8 cellular contexts compared by ENCODE assay signal in the genomic region with DNA sequence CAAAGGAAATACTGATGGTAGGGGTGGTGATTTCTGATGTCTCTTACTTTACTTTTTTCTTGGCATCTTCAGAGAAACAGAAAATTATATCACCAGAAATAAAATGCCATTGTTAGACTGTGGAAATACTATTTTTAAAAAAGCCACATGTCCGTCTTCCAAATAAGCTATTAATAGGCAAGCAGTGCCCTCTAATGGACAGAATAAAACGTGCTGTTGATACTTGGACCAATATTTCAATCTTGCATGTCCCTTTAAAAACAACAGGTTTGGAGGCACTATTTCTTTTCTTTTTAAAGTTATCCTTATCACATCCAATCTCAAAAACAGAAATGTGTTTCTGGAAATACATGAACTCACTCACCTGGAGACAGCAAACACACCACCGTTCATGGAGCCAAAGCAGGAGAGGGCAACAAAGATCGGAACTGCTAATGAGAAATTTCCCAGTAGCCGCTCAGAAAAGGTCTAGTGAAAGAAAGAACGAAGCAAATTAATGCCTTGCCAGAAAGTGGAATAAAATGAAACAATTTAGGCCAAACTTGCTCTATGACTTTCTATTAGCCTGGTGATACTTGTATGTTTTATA. TPM values are rescaled to one million over a fixed set of nuclear protein-coding genes. Genes with fewer than 3 reads are reported as not detected.
A peak's percentile ranks its signal among the peaks of the same experiment; 100 is the strongest.
DNase-seq lines count a peak whose midpoint lies in the region; ATAC-seq and TF ChIP-seq lines count a peak whose summit lies in the region.

No MANE protein-coding gene starts in this region.

- peak; percentile 67 for ATAC-seq in HG03354 (IDR thresholded peaks at IDR 0.05; ENCODE audit: poor library complexity, severe bottlenecking, unreplicated experiment)
- ATAC-seq in Panc1, result no peak

- no peaks in the 10 kb centered on the region for H3K9me3 ChIP-seq in Panc1 (ENCODE audit: control insufficient read depth, insufficient read depth, low read depth, low read length)
- H3K9me3 ChIP-seq in esophagus muscularis mucosa, result no peaks in the 10 kb centered on the region
- H3K9me3 ChIP-seq in osteoblast (ENCODE audit: low read depth, low read length), result no peaks in the 10 kb centered on the region

- POLR2A ChIA-PET in Panc1 (lab: Charles Lee), result no interaction called here

- intact Hi-C loops in Panc1 (cut with micrococcal nuclease; ENCODE audit: unreplicated experiment), result loop anchor here (5.0 to 10.0 kb wide), 3 partner anchors 146 to 692 kb away; no protein-coding TSS in a partner anchor
- intact Hi-C loops in esophagus muscularis mucosa (cut with DNase I), result loop anchor here (10.0 kb wide), 2 partner anchors 88 to 502 kb away; no protein-coding TSS in a partner anchor

- CTCF ChIA-PET in Panc1 (lab: Charles Lee), result interaction anchor here (0.6 kb wide), 1 partner anchor 19 kb away, joined by 3 read pairs; no protein-coding TSS in a partner anchor

- in situ Hi-C loops in Panc1 (cut with HindIII; ENCODE audit: low pct_unique_long_range_greater_than_20kb, low sequenced_read_pairs), result no loop called here

- DNase-seq in Panc1 (ENCODE audit: low read depth, low spot score) (no peak), esophagus muscularis mucosa (ENCODE audit: extremely low spot score) (no peak), osteoblast (ENCODE audit: insufficient read length, low spot score, missing footprints) (no peak)
- no peak for DNase-seq in activated CD4-positive, alpha-beta T cell treated with anti-CD3 and anti-CD28 coated beads, Interleukin-2, amount 50 U/mL, for 48 hours
- no peak for DNase-seq in stimulated activated CD8-positive, alpha-beta memory T cell treated with anti-CD3 and anti-CD28 coated beads, Interleukin-4, amount 100 ng/mL, for 48 hours

- BruUV-seq in Panc1 (replicated peaks; lab: Mats Ljungman, UMichigan), result no TSS peak

- H4K20me1 ChIP-seq in osteoblast (ENCODE audit: insufficient read depth, low read length), result no peaks in the 10 kb centered on the region

- peak; percentile 78 for TF ChIP-seq CTCF in 22Rv1 (IDR thresholded peaks at IDR 0.05)
- peak; percentile 34; the same call in 1 of the 2 replicates for TF ChIP-seq CTCF in GM12874 (IDR thresholded peaks at IDR 0.05; ENCODE audit: insufficient read depth, low read depth, low read length)
- TF ChIP-seq CTCF in Panc1 (IDR thresholded peaks at IDR 0.05), result peak; percentile 54
- TF ChIP-seq CTCF in esophagus muscularis mucosa (IDR thresholded peaks at IDR 0.05), result peak; percentile 60 to 68 (median 67)
- peak; percentile 75 for TF ChIP-seq CTCF in osteoblast (IDR thresholded peaks at IDR 0.05; ENCODE audit: extremely low read depth, low read depth, low read length)

- no peak for TF ChIP-seq POLR2A in esophagus muscularis mucosa (IDR thresholded peaks at IDR 0.05; ENCODE audit: low read depth)

- H3K79me2 ChIP-seq in osteoblast (ENCODE audit: insufficient read depth, low read length), result no peaks in the 10 kb centered on the region

- H3K4me1 ChIP-seq in Panc1 (ENCODE audit: control insufficient read depth, insufficient read depth, low read length) (no peaks in the 10 kb centered on the region), esophagus muscularis mucosa (peaks cover 14 to 25% (median 19%) of the 10 kb centered on the region in 4 donors), osteoblast (ENCODE audit: insufficient read depth, low read length) (peaks cover 5% of the 10 kb centered on the region)

- H3K27ac ChIP-seq in 22Rv1 (no peak overlapping the region), Panc1 (ENCODE audit: low read length) (no peak overlapping the region), esophagus muscularis mucosa (replicated peaks in 1 of 4) (no peak overlapping the region), osteoblast (ENCODE audit: low read depth, low read length) (no peak overlapping the region)

- TF ChIP-seq EP300 in esophagus muscularis mucosa (IDR thresholded peaks at IDR 0.05), result no peak

- H2AFZ ChIP-seq in osteoblast (ENCODE audit: low read length), result peak overlapping the region; percentile 16

- 51% methylated on average over 6 of the region's 6 CpGs for WGBS in esophagus muscularis mucosa

- no peak overlapping the region for H3K4me2 ChIP-seq in osteoblast (ENCODE audit: insufficient read depth, low read length)

- H3K27me3 ChIP-seq in Panc1 (ENCODE audit: control insufficient read depth, insufficient read depth, low read length), result no peaks in the 10 kb centered on the region
- no peaks in the 10 kb centered on the region for H3K27me3 ChIP-seq in esophagus muscularis mucosa
- no peaks in the 10 kb centered on the region for H3K27me3 ChIP-seq in osteoblast (ENCODE audit: insufficient read depth, low read length)

- H3K4me3 ChIP-seq in Panc1 (ENCODE audit: low read depth in 2 of 2, low read length in 2 of 2), result no peak overlapping the region
- H3K4me3 ChIP-seq in esophagus muscularis mucosa, result no peak overlapping the region
- no peak overlapping the region for H3K4me3 ChIP-seq in osteoblast (ENCODE audit: insufficient read depth, low read length)

- H3K36me3 ChIP-seq in Panc1 (ENCODE audit: control insufficient read depth, insufficient read depth, low read length) (no peaks in the 10 kb centered on the region), esophagus muscularis mucosa (no peaks in the 10 kb centered on the region), osteoblast (ENCODE audit: insufficient read depth, low read length) (no peaks in the 10 kb centered on the region)

RNA-seq across cellular contexts. Expression of a gene that starts 59.2 kb away (rescaled TPM):
- total RNA-seq in Panc1 (2021; ENCODE audit: unreplicated experiment), result 6.4 TPM
- polyA plus RNA-seq in Panc1 (2012; ENCODE audit: insufficient read length), result 3.9 TPM
- total RNA-seq in esophagus muscularis mucosa, result under 1 TPM; 0.19 to 0.83 (median 0.31) TPM
- total RNA-seq in osteoblast, result 46.3 and 55.7 TPM in 2 replicates
